Comparison of ENCODE assay signal across 26 cellular contexts in genomic region chr1:82139751-82140468, GRCh38.
"Had no signal": no experiment of that assay in that cellular context is flagged by ENCODE, and none has a peak within 500 bp of the region (broad histone marks: within the 10 kb centered on the region; RNA-seq: fewer than 3 reads in every experiment).

No MANE protein-coding gene starts in this region.

- H3K27ac ChIP-seq: ascending aorta, body of pancreas, cardiac muscle cell, KMS-11, Peyer's patch, RWPE1, SJCRH30 had no signal

- H3K4me1 ChIP-seq: ascending aorta, body of pancreas, Peyer's patch, SJCRH30 had no signal

- H3K27me3 ChIP-seq: ascending aorta, body of pancreas, cardiac muscle cell, Peyer's patch, SJCRH30 had no signal

- ATAC-seq: activated CD4-positive, CD25-positive, alpha-beta regulatory T cell treated with anti-CD3 and anti-CD28 coated beads, Interleukin-2, amount 50 U/mL, for 24 hours; activated CD8-positive, alpha-beta T cell treated with anti-CD3 and anti-CD28 coated beads for 36 hours; activated naive CD4-positive, alpha-beta T cell treated with anti-CD3 and anti-CD28 coated beads, Interleukin-2, amount 50 U/mL, for 72 hours; activated naive CD8-positive, alpha-beta T cell treated with anti-CD3 and anti-CD28 coated beads, Interleukin-2, amount 50 U/mL, for 24 hours; body of pancreas had no signal

- H3K9me3 ChIP-seq: ascending aorta, body of pancreas, Peyer's patch, SK-N-SH had no signal

- DNase-seq: activated CD4-positive, alpha-beta T cell treated with anti-CD3 and anti-CD28 coated beads for 4 hours; activated CD8-positive, alpha-beta memory T cell treated with anti-CD3 and anti-CD28 coated beads, Interleukin-2, amount 50 U/mL, for 48 hours; activated CD8-positive, alpha-beta T cell treated with anti-CD3 and anti-CD28 coated beads for 36 hours; activated effector memory CD4-positive, alpha-beta T cell treated with anti-CD3 and anti-CD28 coated beads, Interleukin-2, amount 50 U/mL, for 16 hours; activated naive CD4-positive, alpha-beta T cell treated with Interleukin-2 at 50 U/mL for 16 hours; activated naive CD8-positive, alpha-beta T cell treated with anti-CD3 and anti-CD28 coated beads, Interleukin-2, amount 50 U/mL, for 24 hours; activated T-cell treated with anti-CD3 and anti-CD28 coated beads, Interleukin-2, amount 50 U/mL, for 1 hour; amniotic stem cell; body of pancreas; NCI-H1105 treated with DMSO at 0.1 percent for 48 hours; NCI-H1436 treated with DMSO at 0.1 percent for 48 hours; NCI-H187; NCI-H2081; NCI-H446; NCI-H524; OCI-M1; Peyer's patch; Right ventricle myocardium superior; SJCRH30; SK-N-SH had no signal

- H3K36me3 ChIP-seq: ascending aorta, cardiac muscle cell, Peyer's patch, SJCRH30 had no signal

- H3K4me3 ChIP-seq: ascending aorta, body of pancreas, cardiac muscle cell, Peyer's patch, SJCRH30 had no signal
